7 cellular contexts compared by ENCODE assay signal in genomic region chr5:66585291-66585690, GRCh38.
"Had no signal": no experiment of that assay in that cellular context is flagged by ENCODE, and none has a peak within 500 bp of the region (broad histone marks: within the 10 kb centered on the region; RNA-seq: fewer than 3 reads in every experiment).

No MANE protein-coding gene starts in this region.

- H3K4me3 ChIP-seq: HAP-1 had no signal

- DNase-seq: GOT3, H7, HFFc6, KBM-7 had no signal

- ATAC-seq: HCT116, HepG2 had no signal
